24 cellular contexts compared by ENCODE assay signal in the genomic region with DNA sequence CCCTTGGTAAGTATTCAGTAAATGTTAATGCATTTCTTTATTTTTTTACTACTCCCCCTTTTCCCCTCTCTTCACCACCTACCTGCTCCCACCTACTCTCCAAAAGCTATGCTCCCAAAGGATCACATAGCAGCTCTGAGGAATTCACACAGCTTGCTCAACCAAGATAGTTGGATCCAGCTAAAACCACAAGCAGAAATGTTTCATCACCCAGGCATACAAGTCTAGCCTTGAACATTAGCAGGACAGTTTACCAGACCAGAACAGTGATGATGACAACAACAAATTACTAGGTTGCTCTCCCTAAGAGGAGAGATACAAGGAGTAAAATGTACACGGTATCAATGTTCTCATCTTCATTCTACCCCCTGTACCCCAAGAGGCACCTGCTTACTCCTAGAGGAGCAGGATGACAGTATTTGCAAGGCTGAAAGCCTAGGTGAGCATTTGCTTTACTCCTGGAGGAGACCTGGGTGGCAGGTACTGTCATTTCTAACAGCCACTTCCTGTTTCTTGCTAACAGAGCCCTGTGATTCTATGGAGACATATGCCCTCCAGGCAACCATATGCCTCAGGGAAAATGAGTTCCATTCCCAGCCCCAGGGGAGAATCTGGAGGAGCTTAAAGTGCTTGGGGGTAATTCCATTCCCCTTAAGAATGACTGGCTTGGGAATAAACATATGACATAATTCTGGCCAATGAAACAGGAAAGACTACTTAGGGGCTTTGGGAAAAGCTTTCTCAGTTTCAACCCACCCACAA.
DNase-seq lines count a peak whose midpoint lies in the region; ATAC-seq and TF ChIP-seq lines count a peak whose summit lies in the region.
"Had no signal": no experiment of that assay in that cellular context is flagged by ENCODE, and none has a peak within 500 bp of the region (broad histone marks: within the 10 kb centered on the region; RNA-seq: fewer than 3 reads in every experiment).

No MANE protein-coding gene starts in this region.

- no peaks in the 10 kb centered on the region for H3K36me3 ChIP-seq in RWPE2 (ENCODE audit: low read depth)
- H3K36me3 ChIP-seq: BLaER1 treated with 17β-estradiol and CSF1 and Interleukin-3, amounts not matched to agents 10 nM and 100 nM; thoracic aorta had no signal

- no peaks in the 10 kb centered on the region for H3K9me3 ChIP-seq in RWPE2 (ENCODE audit: severe bottlenecking)
- H3K9me3 ChIP-seq: BLaER1 treated with 17β-estradiol and CSF1 and Interleukin-3, amounts not matched to agents 10 nM and 100 nM; body of pancreas; mucosa of descending colon; thoracic aorta had no signal

- ATAC-seq in RWPE2 (ENCODE audit: low read depth) (peak; percentile 30; the same call in 1 of the 3 replicates), GM21825 (IDR thresholded peaks at IDR 0.05; ENCODE audit: unreplicated experiment) (no peak)
- ATAC-seq: body of pancreas, left colon, mucosa of descending colon had no signal

- no peaks in the 10 kb centered on the region for H3K9me3 Mint-ChIP-seq in activated T-cell treated with anti-CD3 and anti-CD28 coated beads, Interleukin-2, amount 50 U/mL, for 24 hours

- no peaks in the 10 kb centered on the region for H3K4me1 ChIP-seq in RWPE2 (ENCODE audit: insufficient read depth, poor library complexity, severe bottlenecking)
- H3K4me1 ChIP-seq: body of pancreas had no signal

- TF ChIP-seq CTCF in RWPE2 (IDR thresholded peaks at IDR 0.05; ENCODE audit: poor library complexity, severe bottlenecking): no peak

- no peaks in the 10 kb centered on the region for H3K36me3 Mint-ChIP-seq in activated T-cell treated with anti-CD3 and anti-CD28 coated beads, Interleukin-2, amount 50 U/mL, for 24 hours (ENCODE audit: low read depth)

- peaks cover 5% of the 10 kb centered on the region for H3K27me3 ChIP-seq in RWPE2 (ENCODE audit: insufficient read depth, poor library complexity, severe bottlenecking)
- H3K27me3 ChIP-seq: BLaER1 treated with 17β-estradiol and CSF1 and Interleukin-3, amounts not matched to agents 10 nM and 100 nM; body of pancreas had no signal

- no peaks in the 10 kb centered on the region for H3K4me1 Mint-ChIP-seq in activated T-cell treated with anti-CD3 and anti-CD28 coated beads, Interleukin-2, amount 50 U/mL, for 24 hours (ENCODE audit: low read depth)

- no peak overlapping the region for H3K27ac Mint-ChIP-seq in activated T-cell treated with anti-CD3 and anti-CD28 coated beads, Interleukin-2, amount 50 U/mL, for 24 hours

- H3K4me3 Mint-ChIP-seq in activated T-cell treated with anti-CD3 and anti-CD28 coated beads, Interleukin-2, amount 50 U/mL, for 24 hours: no peak overlapping the region

- DNase-seq in ELR (ENCODE audit: low read depth) (peak; percentile 70), RWPE2 (ENCODE audit: low spot score) (no peak), fibroblast of gingiva (ENCODE audit: low read depth) (peak; percentile 2), putamen (ENCODE audit: low spot score) (peak; percentile 45), SIG-M5 (lab: John Stamatoyannopoulos, UW) (no peak), activated gamma-delta T cell (lab: John Stamatoyannopoulos, UW) (no peak)
- DNase-seq in activated T-cell treated with anti-CD3 and anti-CD28 coated beads, Interleukin-2, amount 50 U/mL, for 24 hours: no peak
- DNase-seq: activated CD4-positive, CD25-positive, alpha-beta regulatory T cell treated with anti-CD3 and anti-CD28 coated beads, Interleukin-2, amount 50 U/mL, for 72 hours; body of pancreas; dermis blood vessel endothelial cell; erythroblast; hippocampal formation; left colon; mucosa of descending colon; NCI-H1092 treated with DMSO at 0.1 percent for 48 hours; NCI-H345; SHP77; stimulated activated CD4-positive, alpha-beta T cell treated with anti-CD3 and anti-CD28 coated beads, Interleukin-4, amount 100 ng/mL, for 24 hours; stimulated activated CD8-positive, alpha-beta memory T cell treated with anti-CD3 and anti-CD28 coated beads, Interleukin-4, amount 100 ng/mL, for 48 hours; T-helper 2 cell had no signal

- H3K27me3 Mint-ChIP-seq in activated T-cell treated with anti-CD3 and anti-CD28 coated beads, Interleukin-2, amount 50 U/mL, for 24 hours: no peaks in the 10 kb centered on the region

- no peak overlapping the region for H3K4me3 ChIP-seq in RWPE2 (ENCODE audit: severe bottlenecking)
- H3K4me3 ChIP-seq: BLaER1 treated with 17β-estradiol and CSF1 and Interleukin-3, amounts not matched to agents 10 nM and 100 nM; body of pancreas; mucosa of descending colon; thoracic aorta had no signal

- no peak overlapping the region for H3K27ac ChIP-seq in RWPE2 (ENCODE audit: poor library complexity, severe bottlenecking)
- H3K27ac ChIP-seq: BLaER1 treated with 17β-estradiol and CSF1 and Interleukin-3, amounts not matched to agents 10 nM and 100 nM; body of pancreas; KMS-11; thoracic aorta had no signal

Comparison
In these comparisons a context has a peak if more than half of its experiments do, and no peak if none do; other contexts are left out.
1. DNase-seq: peak in ELR (single experiment), fibroblast of gingiva (single experiment) and putamen (single experiment); none in RWPE2 (single experiment), activated T-cell treated with anti-CD3 and anti-CD28 coated beads, Interleukin-2, amount 50 U/mL, for 24 hours (single experiment), SIG-M5 (single experiment) and activated gamma-delta T cell (single experiment).